Comparison of ENCODE assay signal across 9 cellular contexts in genomic region chr12:180445-180844, GRCh38. TPM values are rescaled to one million over a fixed set of nuclear protein-coding genes. Genes with fewer than 3 reads are reported as not detected.
DNase-seq lines count a peak whose midpoint lies in the region; ATAC-seq lines count a peak whose summit lies in the region.
"Had no signal": no experiment of that assay in that cellular context is flagged by ENCODE, and none has a peak within 500 bp of the region (broad histone marks: within the 10 kb centered on the region; RNA-seq: fewer than 3 reads in every experiment).

No MANE protein-coding gene starts in this region.

- H3K4me1 Mint-ChIP-seq in T-helper 17 cell = peaks cover 12% of the 10 kb centered on the region
- H3K4me1 Mint-ChIP-seq in stimulated activated naive B cell treated with anti-CD40 and anti-IgM and Interleukin-4, amounts not matched to agents 10 μg/mL and 1 μg/mL and 100 μg/mL, for 72 hours = peaks cover 5 to 8% of the 10 kb centered on the region in 2 donors

- H3K4me3 Mint-ChIP-seq in T-helper 17 cell = peak overlapping the region; percentile 31
- H3K4me3 Mint-ChIP-seq in stimulated activated naive B cell treated with anti-CD40 and anti-IgM and Interleukin-4, amounts not matched to agents 10 μg/mL and 1 μg/mL and 100 μg/mL, for 72 hours = no peak overlapping the region

- H3K27me3 Mint-ChIP-seq in T-helper 17 cell = peaks cover 32% of the 10 kb centered on the region
- peaks cover 28 to 34% of the 10 kb centered on the region in 2 donors for H3K27me3 Mint-ChIP-seq in stimulated activated naive B cell treated with anti-CD40 and anti-IgM and Interleukin-4, amounts not matched to agents 10 μg/mL and 1 μg/mL and 100 μg/mL, for 72 hours

- peak; percentile 33 for DNase-seq in H7
- no peak for DNase-seq in T-helper 17 cell
- DNase-seq in left ventricle myocardium superior = peak; percentile 57
- no peak for DNase-seq in stimulated activated naive B cell treated with anti-CD40 and anti-IgM and Interleukin-4, amounts not matched to agents 10 μg/mL and 1 μg/mL and 100 μg/mL, for 72 hours
- DNase-seq in A172 (ENCODE audit: low spot score) = no peak
- DNase-seq in NCI-H128 (lab: John Stamatoyannopoulos, UW; ENCODE audit: unreplicated experiment) = no peak
- no peak for DNase-seq in NCI-H69 (lab: John Stamatoyannopoulos, UW)
- DNase-seq: GOT3; stimulated activated CD4-positive, alpha-beta T cell treated with anti-CD3 and anti-CD28 coated beads, Interleukin-12 subunit alpha, Interleukin-12 subunit beta, amount 100 ng/mL, for 4 hours had no signal

- H3K9me3 ChIP-seq in T-helper 17 cell (ENCODE audit: control insufficient read depth, low read length, poor library complexity, severe bottlenecking) = no peaks in the 10 kb centered on the region

- peaks cover 4% of the 10 kb centered on the region for H3K36me3 Mint-ChIP-seq in T-helper 17 cell (ENCODE audit: low read depth)
- H3K36me3 Mint-ChIP-seq in stimulated activated naive B cell treated with anti-CD40 and anti-IgM and Interleukin-4, amounts not matched to agents 10 μg/mL and 1 μg/mL and 100 μg/mL, for 72 hours = no peaks in the 10 kb centered on the region

- ATAC-seq in T-helper 17 cell = peak; percentile 36
- ATAC-seq in left ventricle myocardium superior = peak; percentile 33
- ATAC-seq in stimulated activated naive B cell treated with anti-CD40 and anti-IgM and Interleukin-4, amounts not matched to agents 10 μg/mL and 1 μg/mL and 100 μg/mL, for 72 hours (replicated peaks) = peak; percentile 60 to 74

- H3K27me3 ChIP-seq in H7 (ENCODE audit: control insufficient read depth, insufficient read depth, low read length) = no peaks in the 10 kb centered on the region; the same call in 1 of the 2 replicates

- intact Hi-C loops in left ventricle myocardium superior (cut with micrococcal nuclease) = no loop called here

- H3K27ac Mint-ChIP-seq in T-helper 17 cell = no peak overlapping the region
- H3K27ac Mint-ChIP-seq in stimulated activated naive B cell treated with anti-CD40 and anti-IgM and Interleukin-4, amounts not matched to agents 10 μg/mL and 1 μg/mL and 100 μg/mL, for 72 hours = no peak overlapping the region

- no peaks in the 10 kb centered on the region for H3K36me3 ChIP-seq in H7 (replicated peaks; ENCODE audit: control insufficient read depth, insufficient read depth, low read length)

- H3K9me3 Mint-ChIP-seq in stimulated activated naive B cell treated with anti-CD40 and anti-IgM and Interleukin-4, amounts not matched to agents 10 μg/mL and 1 μg/mL and 100 μg/mL, for 72 hours = no peaks in the 10 kb centered on the region

- no peak overlapping the region for H3K4me3 ChIP-seq in H7 (ENCODE audit: insufficient read depth, low read depth, low read length)

RNA-seq across cellular contexts. Expression of gene SLC6A12, which starts 33.5 kb away (rescaled TPM):
- total RNA-seq in H7 (2014; rRNA removed; shearing (Covaris generic)) = 0.31 TPM in 1 of 2 replicates, not detected in the other
- total RNA-seq in T-helper 17 cell = not detected
- 1.2 TPM for total RNA-seq in left ventricle myocardium superior
- 0.10 TPM in 1 of 2 replicates, not detected in the other for total RNA-seq in A172 (2014; rRNA removed; shearing (Covaris generic))

Comparison
In these comparisons a context has a peak if more than half of its experiments do, and no peak if none do; other contexts are left out.
1. DNase-seq: peak in H7 (single experiment) and left ventricle myocardium superior (single experiment); none in T-helper 17 cell (0 of 3), stimulated activated naive B cell treated with anti-CD40 and anti-IgM and Interleukin-4, amounts not matched to agents 10 μg/mL and 1 μg/mL and 100 μg/mL, for 72 hours (single experiment), A172 (single experiment), NCI-H128 (single experiment) and NCI-H69 (single experiment).
2. Peak in every context shown above with its lines, with median percentiles within 50 percentile points of each other: ATAC-seq.